In the genomic region with DNA sequence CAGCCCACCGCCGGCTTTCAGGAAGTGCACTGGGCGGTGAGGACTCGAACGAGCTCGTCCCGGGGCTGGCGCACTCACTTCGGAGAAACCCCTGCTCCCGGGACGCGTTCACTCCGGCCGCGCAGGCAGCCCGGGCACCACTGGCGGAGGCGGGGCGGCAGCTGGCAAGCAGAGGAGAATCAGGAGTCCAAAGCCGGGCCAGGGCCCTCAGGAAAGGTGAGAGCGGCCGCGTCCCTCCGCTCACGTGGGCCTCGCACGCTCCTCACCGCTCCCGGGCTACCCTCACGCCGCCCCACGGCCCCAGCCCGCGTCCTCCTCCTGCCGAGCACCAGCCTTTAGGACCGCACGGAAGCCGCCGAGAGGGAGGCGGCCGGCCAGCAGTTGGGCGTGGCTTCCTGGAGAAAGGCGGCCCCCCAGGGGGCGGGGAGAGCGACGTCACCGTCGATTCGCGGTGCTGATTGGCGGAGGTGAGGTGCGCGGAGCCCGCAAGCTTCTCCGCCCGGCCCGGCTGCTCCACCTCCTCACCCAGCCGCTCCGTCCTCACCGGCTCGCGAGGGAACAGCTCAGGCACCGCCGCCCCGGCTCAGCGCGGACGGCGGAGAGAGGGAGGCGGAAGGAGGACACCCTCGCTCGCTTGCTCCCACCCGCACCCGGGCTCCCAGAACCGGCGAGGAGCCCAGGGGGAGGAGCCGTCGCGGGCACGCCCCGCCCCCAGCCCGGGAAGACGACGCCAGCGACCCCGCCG, we compare ENCODE assay signal across 8 cellular contexts. TPM values are rescaled to one million over a fixed set of nuclear protein-coding genes. Genes with fewer than 3 reads are reported as not detected.
DNase-seq lines count a peak whose midpoint lies in the region; TF ChIP-seq lines count a peak whose summit lies in the region.

A gene (plus strand): TSS at position 516 of the 745 bp plus-strand sequence. CDS start 400 bp downstream, outside the sequence.

- peaks cover 4% of the 10 kb centered on the region for H3K9me3 Mint-ChIP-seq in nephron
- H3K9me3 Mint-ChIP-seq in stimulated activated naive CD8-positive, alpha-beta T cell treated with anti-CD3 and anti-CD28 coated beads, Interleukin-15, Interleukin-2, amounts not matched to agents 100 ng/mL and 50 ng/mL, for 24 hours = no peaks in the 10 kb centered on the region

- peaks cover 22% of the 10 kb centered on the region for H3K4me1 Mint-ChIP-seq in nephron
- H3K4me1 Mint-ChIP-seq in stimulated activated naive CD8-positive, alpha-beta T cell treated with anti-CD3 and anti-CD28 coated beads, Interleukin-15, Interleukin-2, amounts not matched to agents 100 ng/mL and 50 ng/mL, for 24 hours (ENCODE audit: low read depth) = peaks cover 30% of the 10 kb centered on the region

- no peaks in the 10 kb centered on the region for H3K36me3 Mint-ChIP-seq in nephron (ENCODE audit: low read depth)
- peaks cover 17% of the 10 kb centered on the region for H3K36me3 Mint-ChIP-seq in stimulated activated naive CD8-positive, alpha-beta T cell treated with anti-CD3 and anti-CD28 coated beads, Interleukin-15, Interleukin-2, amounts not matched to agents 100 ng/mL and 50 ng/mL, for 24 hours (ENCODE audit: low read depth)

- H3K4me3 ChIP-seq in H7 (ENCODE audit: insufficient read depth, low read depth, low read length) (peak within 1 kb of the TSS; percentile 85), fibroblast of pulmonary artery (replicated peaks; ENCODE audit: low read depth, low read length) (peak within 1 kb of the TSS; percentile 80)

- DNase-seq in ELF-1 (ENCODE audit: low read depth, low spot score) = peak; percentile 99
- DNase-seq in H7 = peak; percentile 97
- peak; percentile 96 for DNase-seq in M059J (ENCODE audit: low read depth)
- DNase-seq in SHP77 (lab: John Stamatoyannopoulos, UW) = peak; percentile 95 to 99
- DNase-seq in activated effector memory CD4-positive, alpha-beta T cell treated with Interleukin-2 at 50 U/mL for 16 hours = peak; percentile 99
- DNase-seq in fibroblast of pulmonary artery (ENCODE audit: low read depth) = peak; percentile 97

- H3K36me3 ChIP-seq in H7 (replicated peaks; ENCODE audit: control insufficient read depth, insufficient read depth, low read length) = no peaks in the 10 kb centered on the region

- H3K27me3 Mint-ChIP-seq in nephron (ENCODE audit: low read depth) = peaks cover 21% of the 10 kb centered on the region
- no peaks in the 10 kb centered on the region for H3K27me3 Mint-ChIP-seq in stimulated activated naive CD8-positive, alpha-beta T cell treated with anti-CD3 and anti-CD28 coated beads, Interleukin-15, Interleukin-2, amounts not matched to agents 100 ng/mL and 50 ng/mL, for 24 hours

- H3K27me3 ChIP-seq in H7 (ENCODE audit: control insufficient read depth, insufficient read depth, low read length) = peaks cover 38% of the 10 kb centered on the region

- TF ChIP-seq CTCF in fibroblast of pulmonary artery (IDR thresholded peaks at IDR 0.05; ENCODE audit: low read length, missing control alignments) (no peak), nephron (IDR thresholded peaks at IDR 0.05; ENCODE audit: unreplicated experiment in 3 of 3) (no peak)

- H3K4me3 Mint-ChIP-seq in nephron = peak within 1 kb of the TSS; percentile 87 to 91 (median 89)
- peak within 1 kb of the TSS; percentile 93 for H3K4me3 Mint-ChIP-seq in stimulated activated naive CD8-positive, alpha-beta T cell treated with anti-CD3 and anti-CD28 coated beads, Interleukin-15, Interleukin-2, amounts not matched to agents 100 ng/mL and 50 ng/mL, for 24 hours

- peak within 1 kb of the TSS; percentile 59 to 83 (median 68) for H3K27ac Mint-ChIP-seq in nephron
- H3K27ac Mint-ChIP-seq in stimulated activated naive CD8-positive, alpha-beta T cell treated with anti-CD3 and anti-CD28 coated beads, Interleukin-15, Interleukin-2, amounts not matched to agents 100 ng/mL and 50 ng/mL, for 24 hours = peak within 1 kb of the TSS; percentile 80

RNA-seq across cellular contexts. Expression of the gene that starts here (rescaled TPM):
- 7.8 and 10.5 TPM in 2 replicates for total RNA-seq in H7 (2014; rRNA removed; shearing (Covaris generic))
- 9.6 and 13.0 TPM in 2 replicates for total RNA-seq in M059J (2014; rRNA removed; shearing (Covaris generic))

Comparison
In these comparisons a context has a peak if more than half of its experiments do, and no peak if none do; other contexts are left out.
1. Peak in every context shown above with its lines: DNase-seq and H3K4me3 ChIP-seq.